ENCODE assay signal across 29 cellular contexts in genomic region chr5:81241001-81241400, GRCh38. TPM values are rescaled to one million over a fixed set of nuclear protein-coding genes. Genes with fewer than 3 reads are reported as not detected.
"Had no signal": no experiment of that assay in that cellular context is flagged by ENCODE, and none has a peak within 500 bp of the region (broad histone marks: within the 10 kb centered on the region; RNA-seq: fewer than 3 reads in every experiment).

No MANE protein-coding gene starts in this region.

- H3K4me2 ChIP-seq: smooth muscle cell had no signal

- H3K4me1 ChIP-seq: colonic mucosa, foreskin keratinocyte, right lobe of liver, thyroid gland had no signal

- H3K27me3 ChIP-seq: colonic mucosa, foreskin keratinocyte, ovary, right lobe of liver, suprapubic skin, thyroid gland had no signal

- DNase-seq: colonic mucosa; effector CD8-positive, alpha-beta T cell; endodermal cell; foreskin keratinocyte; glutamatergic neuron; hypothalamus; immature natural killer cell; islet precursor cell; kidney glomerular epithelial cell; left colon; natural killer cell; occipital lobe; posterior cingulate gyrus; retina; right lobe of liver; stimulated activated CD4-positive, alpha-beta T cell treated with anti-CD3 and anti-CD28 coated beads, Interleukin-12 subunit alpha, Interleukin-12 subunit beta, amount 100 ng/mL, for 4 hours; stimulated activated CD4-positive, alpha-beta T cell treated with anti-CD3 and anti-CD28 coated beads, Interleukin-1b, Interleukin-23, amount 100 ng/mL, for 48 hours; stimulated activated CD4-positive, alpha-beta T cell treated with anti-CD3 and anti-CD28 coated beads, Interleukin-4, amount 100 ng/mL, for 1 hour; stimulated activated CD8-positive, alpha-beta memory T cell treated with anti-CD3 and anti-CD28 coated beads, Interleukin-4, amount 100 ng/mL, for 48 hours; stimulated activated naive CD4-positive, alpha-beta T cell; stimulated activated naive CD8-positive, alpha-beta T cell treated with anti-CD3 and anti-CD28 coated beads, Interleukin-15, amount 100 ng/mL, for 72 hours; thyroid gland had no signal

- H3K9me3 ChIP-seq: colonic mucosa, ovary, right lobe of liver, suprapubic skin, thyroid gland had no signal

- ATAC-seq: esophagus mucosa; foreskin keratinocyte; left colon; natural killer cell; right lobe of liver; stimulated activated naive CD8-positive, alpha-beta T cell treated with anti-CD3 and anti-CD28 coated beads, Interleukin-15, amount 100 ng/mL, for 72 hours had no signal

- H3K36me3 ChIP-seq: colonic mucosa, ovary, right lobe of liver, suprapubic skin, thyroid gland had no signal

- H3K4me3 ChIP-seq: colonic mucosa, lung, ovary, right lobe of liver, smooth muscle cell, suprapubic skin, thyroid gland had no signal

- H3K27ac ChIP-seq: colonic mucosa, epithelial cell of prostate, foreskin keratinocyte, ovary, right lobe of liver, suprapubic skin, thyroid gland had no signal

RNA-seq across cellular contexts. Expression of gene CKMT2, which starts 7.9 kb away (rescaled TPM):
- total RNA-seq: foreskin keratinocyte, natural killer cell had no signal
- polyA plus RNA-seq: foreskin keratinocyte, neural cell, smooth muscle cell had no signal
